19 cellular contexts compared by ENCODE assay signal in genomic region chr19:9953802-9954542, GRCh38. TPM values are rescaled to one million over a fixed set of nuclear protein-coding genes. Genes with fewer than 3 reads are reported as not detected.
"Had no signal": no experiment of that assay in that cellular context is flagged by ENCODE, and none has a peak within 500 bp of the region (broad histone marks: within the 10 kb centered on the region; RNA-seq: fewer than 3 reads in every experiment).

No MANE protein-coding gene starts in this region.

- H3K4me2 ChIP-seq: neural progenitor cell had no signal

- H3K27ac Mint-ChIP-seq: activated CD8-positive, alpha-beta T cell treated with anti-CD3 and anti-CD28 coated beads for 36 hours; activated naive CD4-positive, alpha-beta T cell treated with anti-CD3 and anti-CD28 coated beads, Interleukin-2, amount 50 U/mL, for 72 hours; neural progenitor cell; stimulated activated memory B cell treated with anti-CD40 and anti-IgM and Interleukin-4, amounts not matched to agents 10 μg/mL and 1 μg/mL and 100 μg/mL, for 72 hours; T-helper 1 cell treated with Interleukin-12 subunit alpha and Interleukin-12 subunit beta and Interleukin-4 antibody, amounts not matched to agents 30 μg/mL and 1 μg/mL, for 36 hours had no signal

- DNase-seq: activated CD4-positive, alpha-beta T cell treated with anti-CD3 and anti-CD28 coated beads for 48 hours; activated CD8-positive, alpha-beta T cell treated with anti-CD3 and anti-CD28 coated beads for 36 hours; activated gamma-delta T cell; activated T-cell treated with anti-CD3 and anti-CD28 coated beads, Interleukin-2, amount 50 U/mL, for 4 hours; amniotic stem cell; cerebellar nuclear complex; effector memory CD4-positive, alpha-beta T cell; foreskin keratinocyte; left colon; lower lobe of right lung; midbrain; ovary; retina; tibial artery; WERI-Rb-1 had no signal

- H3K27ac ChIP-seq: foreskin keratinocyte, lower lobe of right lung, neural progenitor cell, ovary, tibial artery, WERI-Rb-1 had no signal

- H3K4me3 ChIP-seq: lower lobe of right lung, neural progenitor cell, ovary, tibial artery had no signal

- H3K27me3 ChIP-seq: foreskin keratinocyte, neural progenitor cell, ovary, tibial artery had no signal

- H3K9me3 Mint-ChIP-seq: activated CD8-positive, alpha-beta T cell treated with anti-CD3 and anti-CD28 coated beads for 36 hours; activated naive CD4-positive, alpha-beta T cell treated with anti-CD3 and anti-CD28 coated beads, Interleukin-2, amount 50 U/mL, for 72 hours; activated T-cell treated with anti-CD3 and anti-CD28 coated beads, Interleukin-2, amount 50 U/mL, for 4 hours; neural progenitor cell; stimulated activated memory B cell treated with anti-CD40 and anti-IgM and Interleukin-4, amounts not matched to agents 10 μg/mL and 1 μg/mL and 100 μg/mL, for 72 hours; T-helper 1 cell treated with Interleukin-12 subunit alpha and Interleukin-12 subunit beta and Interleukin-4 antibody, amounts not matched to agents 30 μg/mL and 1 μg/mL, for 36 hours had no signal

- H3K9me3 ChIP-seq: lower lobe of right lung, ovary, tibial artery had no signal

- ATAC-seq: activated CD8-positive, alpha-beta T cell treated with anti-CD3 and anti-CD28 coated beads for 36 hours; activated naive CD4-positive, alpha-beta T cell treated with anti-CD3 and anti-CD28 coated beads, Interleukin-2, amount 50 U/mL, for 72 hours; activated T-cell treated with anti-CD3 and anti-CD28 coated beads, Interleukin-2, amount 50 U/mL, for 4 hours; foreskin keratinocyte; left colon; lower lobe of right lung; stimulated activated memory B cell treated with anti-CD40 and anti-IgM and Interleukin-4, amounts not matched to agents 10 μg/mL and 1 μg/mL and 100 μg/mL, for 72 hours had no signal

- H3K36me3 Mint-ChIP-seq: activated naive CD4-positive, alpha-beta T cell treated with anti-CD3 and anti-CD28 coated beads, Interleukin-2, amount 50 U/mL, for 72 hours; neural progenitor cell; stimulated activated memory B cell treated with anti-CD40 and anti-IgM and Interleukin-4, amounts not matched to agents 10 μg/mL and 1 μg/mL and 100 μg/mL, for 72 hours had no signal

- H3K36me3 ChIP-seq: lower lobe of right lung, neural progenitor cell, ovary, tibial artery, WERI-Rb-1 had no signal

- H3K4me1 Mint-ChIP-seq: neural progenitor cell; stimulated activated memory B cell treated with anti-CD40 and anti-IgM and Interleukin-4, amounts not matched to agents 10 μg/mL and 1 μg/mL and 100 μg/mL, for 72 hours had no signal

- H3K4me3 Mint-ChIP-seq: activated CD8-positive, alpha-beta T cell treated with anti-CD3 and anti-CD28 coated beads for 36 hours; activated T-cell treated with anti-CD3 and anti-CD28 coated beads, Interleukin-2, amount 50 U/mL, for 4 hours; neural progenitor cell; stimulated activated memory B cell treated with anti-CD40 and anti-IgM and Interleukin-4, amounts not matched to agents 10 μg/mL and 1 μg/mL and 100 μg/mL, for 72 hours; T-helper 1 cell treated with Interleukin-12 subunit alpha and Interleukin-12 subunit beta and Interleukin-4 antibody, amounts not matched to agents 30 μg/mL and 1 μg/mL, for 36 hours had no signal

- H3K4me1 ChIP-seq: foreskin keratinocyte, lower lobe of right lung, neural progenitor cell, tibial artery had no signal

RNA-seq across cellular contexts. Expression of gene RDH8, which starts 59.3 kb away (rescaled TPM):
- total RNA-seq: activated CD8-positive, alpha-beta T cell treated with anti-CD3 and anti-CD28 coated beads for 36 hours; activated naive CD4-positive, alpha-beta T cell treated with anti-CD3 and anti-CD28 coated beads, Interleukin-2, amount 50 U/mL, for 72 hours; activated T-cell treated with anti-CD3 and anti-CD28 coated beads, Interleukin-2, amount 50 U/mL, for 4 hours; foreskin keratinocyte; left colon; lower lobe of right lung; ovary had no signal
